In genomic region chr16:90061437-90061836, GRCh38 we compare ENCODE assay signal across 9 cellular contexts. TPM values are rescaled to one million over a fixed set of nuclear protein-coding genes. Genes with fewer than 3 reads are reported as not detected.
"Had no signal": no experiment of that assay in that cellular context is flagged by ENCODE, and none has a peak within 500 bp of the region (broad histone marks: within the 10 kb centered on the region; RNA-seq: fewer than 3 reads in every experiment).

No MANE protein-coding gene starts in this region.

- ATAC-seq: GM23338 had no signal

- H3K4me3 ChIP-seq: GM23338 had no signal

- H3K9ac ChIP-seq: KMS-11 had no signal

- H2AFZ ChIP-seq: GM23338 had no signal

- H3K4me2 ChIP-seq: GM23338, KMS-11 had no signal

- DNase-seq: H9, Karpas-422, KBM-7 had no signal

- H3K27ac ChIP-seq: HL-60, KMS-11 had no signal

RNA-seq across cellular contexts. Expression of gene PRDM7, which starts 15.7 kb away (rescaled TPM):
- total RNA-seq: GM23338, H1, H9, HT1080 had no signal
- polyA plus RNA-seq: IgD-negative memory B cell had no signal
